In the genomic region with DNA sequence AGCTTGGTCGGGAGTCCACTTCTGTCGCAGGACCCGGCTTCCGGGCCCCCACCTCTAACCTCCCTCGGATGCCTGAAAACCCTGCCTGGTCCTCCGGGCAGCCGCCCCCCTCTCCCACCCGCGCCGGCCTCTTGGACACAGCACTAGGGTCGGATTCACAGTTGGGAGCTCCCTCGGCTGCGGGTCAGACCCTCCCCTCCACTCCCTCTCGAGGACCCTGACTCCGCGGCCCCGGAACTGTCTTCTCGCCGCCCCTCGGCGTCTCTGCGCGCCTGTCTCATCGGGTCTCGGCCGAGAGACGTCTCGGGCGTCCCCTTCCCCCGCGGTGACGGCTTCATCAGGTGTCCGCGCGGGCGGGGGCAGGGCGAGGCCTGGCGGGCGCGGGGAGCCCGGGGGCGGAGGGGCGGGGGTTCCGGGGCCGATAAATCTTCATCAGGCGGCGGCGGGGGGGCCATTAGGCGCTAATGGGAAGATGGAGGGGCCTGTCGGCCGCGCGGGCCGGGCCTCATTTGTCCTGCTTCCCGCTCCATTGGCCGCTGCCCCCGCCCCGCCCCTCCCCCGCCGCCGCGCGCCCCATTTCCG, we compare ENCODE assay signal across 1 cellular context.
TF ChIP-seq lines count a peak whose summit lies in the region.

No MANE protein-coding gene starts in this region.

TF ChIP-seq in HEK293, 187 proteins besides CTCF, POLR2A, EP300 and RAD21 (continued from another document):
- TF ChIP-seq, protein P1, sequence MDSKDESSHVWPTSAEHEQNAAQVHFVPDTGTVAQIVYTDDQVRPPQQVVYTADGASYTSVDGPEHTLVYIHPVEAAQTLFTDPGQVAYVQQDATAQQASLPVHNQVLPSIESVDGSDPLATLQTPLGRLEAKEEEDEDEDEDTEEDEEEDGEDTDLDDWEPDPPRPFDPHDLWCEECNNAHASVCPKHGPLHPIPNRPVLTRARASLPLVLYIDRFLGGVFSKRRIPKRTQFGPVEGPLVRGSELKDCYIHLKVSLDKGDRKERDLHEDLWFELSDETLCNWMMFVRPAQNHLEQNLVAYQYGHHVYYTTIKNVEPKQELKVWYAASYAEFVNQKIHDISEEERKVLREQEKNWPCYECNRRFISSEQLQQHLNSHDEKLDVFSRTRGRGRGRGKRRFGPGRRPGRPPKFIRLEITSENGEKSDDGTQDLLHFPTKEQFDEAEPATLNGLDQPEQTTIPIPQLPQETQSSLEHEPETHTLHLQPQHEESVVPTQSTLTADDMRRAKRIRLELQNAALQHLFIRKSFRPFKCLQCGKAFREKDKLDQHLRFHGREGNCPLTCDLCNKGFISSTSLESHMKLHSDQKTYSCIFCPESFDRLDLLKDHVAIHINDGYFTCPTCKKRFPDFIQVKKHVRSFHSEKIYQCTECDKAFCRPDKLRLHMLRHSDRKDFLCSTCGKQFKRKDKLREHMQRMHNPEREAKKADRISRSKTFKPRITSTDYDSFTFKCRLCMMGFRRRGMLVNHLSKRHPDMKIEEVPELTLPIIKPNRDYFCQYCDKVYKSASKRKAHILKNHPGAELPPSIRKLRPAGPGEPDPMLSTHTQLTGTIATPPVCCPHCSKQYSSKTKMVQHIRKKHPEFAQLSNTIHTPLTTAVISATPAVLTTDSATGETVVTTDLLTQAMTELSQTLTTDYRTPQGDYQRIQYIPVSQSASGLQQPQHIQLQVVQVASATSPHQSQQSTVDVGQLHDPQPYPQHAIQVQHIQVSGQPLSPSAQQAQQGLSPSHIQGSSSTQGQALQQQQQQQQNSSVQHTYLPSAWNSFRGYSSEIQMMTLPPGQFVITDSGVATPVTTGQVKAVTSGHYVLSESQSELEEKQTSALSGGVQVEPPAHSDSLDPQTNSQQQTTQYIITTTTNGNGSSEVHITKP (tag by site-specific recombination; IDR thresholded peaks at IDR 0.05) = no peak
- no peak for TF ChIP-seq ZNF654 (tag by site-specific recombination; IDR thresholded peaks at IDR 0.05; ENCODE audit: low read depth)
- TF ChIP-seq ZNF488 (tag by site-specific recombination; IDR thresholded peaks at IDR 0.05) = no peak
- TF ChIP-seq, protein P2, sequence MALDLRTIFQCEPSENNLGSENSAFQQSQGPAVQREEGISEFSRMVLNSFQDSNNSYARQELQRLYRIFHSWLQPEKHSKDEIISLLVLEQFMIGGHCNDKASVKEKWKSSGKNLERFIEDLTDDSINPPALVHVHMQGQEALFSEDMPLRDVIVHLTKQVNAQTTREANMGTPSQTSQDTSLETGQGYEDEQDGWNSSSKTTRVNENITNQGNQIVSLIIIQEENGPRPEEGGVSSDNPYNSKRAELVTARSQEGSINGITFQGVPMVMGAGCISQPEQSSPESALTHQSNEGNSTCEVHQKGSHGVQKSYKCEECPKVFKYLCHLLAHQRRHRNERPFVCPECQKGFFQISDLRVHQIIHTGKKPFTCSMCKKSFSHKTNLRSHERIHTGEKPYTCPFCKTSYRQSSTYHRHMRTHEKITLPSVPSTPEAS (tag by site-specific recombination; IDR thresholded peaks at IDR 0.05) = no peak
- peak; percentile 41 for TF ChIP-seq SP2 (tag by site-specific recombination; IDR thresholded peaks at IDR 0.05)
- no peak for TF ChIP-seq ZNF658 (tag by site-specific recombination; IDR thresholded peaks at IDR 0.05)
- TF ChIP-seq ZNF514 (tag by site-specific recombination; IDR thresholded peaks at IDR 0.05) = no peak
- TF ChIP-seq ZBTB11 (tag by site-specific recombination; conservative IDR thresholded peaks at IDR 0.05; ENCODE audit: low read depth) = no peak
- TF ChIP-seq ZNF707 (tag by site-specific recombination; IDR thresholded peaks at IDR 0.05) = no peak
- no peak for TF ChIP-seq ZNF571 (tag by site-specific recombination; IDR thresholded peaks at IDR 0.05)
- peak; percentile 67 for TF ChIP-seq GLIS2 (tag by site-specific recombination; IDR thresholded peaks at IDR 0.05)
- TF ChIP-seq ZNF600 (tag by site-specific recombination; IDR thresholded peaks at IDR 0.05) = peak; percentile 19; the same call in 1 of the 2 replicates
- TF ChIP-seq ZBTB7A (tag by site-specific recombination; IDR thresholded peaks at IDR 0.05; ENCODE audit: low read depth) = 0 out of 2 replicates have a peak, but pooled peaks have one; percentile 38
- no peak for TF ChIP-seq TCF7L2 (IDR thresholded peaks at IDR 0.05; ENCODE audit: borderline replicate concordance, low read depth, low read length)
- no peak for TF ChIP-seq ZNF843 (tag by site-specific recombination; IDR thresholded peaks at IDR 0.05)
- TF ChIP-seq, protein P3, sequence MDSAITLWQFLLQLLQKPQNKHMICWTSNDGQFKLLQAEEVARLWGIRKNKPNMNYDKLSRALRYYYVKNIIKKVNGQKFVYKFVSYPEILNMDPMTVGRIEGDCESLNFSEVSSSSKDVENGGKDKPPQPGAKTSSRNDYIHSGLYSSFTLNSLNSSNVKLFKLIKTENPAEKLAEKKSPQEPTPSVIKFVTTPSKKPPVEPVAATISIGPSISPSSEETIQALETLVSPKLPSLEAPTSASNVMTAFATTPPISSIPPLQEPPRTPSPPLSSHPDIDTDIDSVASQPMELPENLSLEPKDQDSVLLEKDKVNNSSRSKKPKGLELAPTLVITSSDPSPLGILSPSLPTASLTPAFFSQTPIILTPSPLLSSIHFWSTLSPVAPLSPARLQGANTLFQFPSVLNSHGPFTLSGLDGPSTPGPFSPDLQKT (IDR thresholded peaks at IDR 0.05; ENCODE audit: borderline replicate concordance, low read depth, low read length) = no peak
- TF ChIP-seq MYNN (tag by site-specific recombination; IDR thresholded peaks at IDR 0.05; ENCODE audit: borderline replicate concordance) = no peak
- peak; percentile 8; the same call in 1 of the 2 replicates for TF ChIP-seq KLF8 (tag by site-specific recombination; IDR thresholded peaks at IDR 0.05)
- TF ChIP-seq REPIN1 (tag by site-specific recombination; IDR thresholded peaks at IDR 0.05; ENCODE audit: low read depth) = no peak
- TF ChIP-seq OSR2 (tag by site-specific recombination; IDR thresholded peaks at IDR 0.05) = no peak
- TF ChIP-seq ZNF426 (tag by site-specific recombination; IDR thresholded peaks at IDR 0.05) = no peak
- TF ChIP-seq BCL11A (tag by site-specific recombination; IDR thresholded peaks at IDR 0.05; ENCODE audit: low read depth) = 0 out of 2 replicates have a peak, but pooled peaks have one; percentile 75
- peak; percentile 55; the same call in 1 of the 2 replicates for TF ChIP-seq KLF1 (tag by site-specific recombination; IDR thresholded peaks at IDR 0.05)
- no peak for TF ChIP-seq PRDM4 (tag by site-specific recombination; IDR thresholded peaks at IDR 0.05)
- no peak for TF ChIP-seq TRIM28 (IDR thresholded peaks at IDR 0.05; ENCODE audit: borderline replicate concordance, low read length)
